ENCODE assay signal across 1 cellular context in genomic region chr2:20584637-20585321, GRCh38.
A peak's percentile ranks its signal among the peaks of the same experiment; 100 is the strongest.
TF ChIP-seq lines count a peak whose summit lies in the region.

No MANE protein-coding gene starts in this region.

TF ChIP-seq in HEK293, 187 proteins besides CTCF, POLR2A, EP300 and RAD21 (continued from another document):
- TF ChIP-seq ZNF596 (tag by site-specific recombination; IDR thresholded peaks at IDR 0.05) (no peak), ZBTB26 (tag by site-specific recombination; optimal IDR thresholded peaks at IDR 0.05) (no peak), ZNF837 (tag by site-specific recombination; IDR thresholded peaks at IDR 0.05) (no peak), GLIS1 (tag by site-specific recombination; IDR thresholded peaks at IDR 0.05) (peak; percentile 92), ZEB2 (tag by site-specific recombination; IDR thresholded peaks at IDR 0.05) (peak; percentile 70), ZNF302 (tag by site-specific recombination; IDR thresholded peaks at IDR 0.05; ENCODE audit: low read depth) (no peak), ZNF514 (tag by site-specific recombination; IDR thresholded peaks at IDR 0.05) (no peak), ZNF416 (tag by site-specific recombination; IDR thresholded peaks at IDR 0.05) (no peak), PRDM1 (tag by site-specific recombination; IDR thresholded peaks at IDR 0.05) (0 out of 2 replicates have a peak, but pooled peaks have one; percentile 5), ZNF324 (tag by site-specific recombination; IDR thresholded peaks at IDR 0.05) (0 out of 2 replicates have a peak, but pooled peaks have one; percentile 35), KLF8 (tag by site-specific recombination; IDR thresholded peaks at IDR 0.05) (no peak), ZFP37 (tag by site-specific recombination; IDR thresholded peaks at IDR 0.05) (0 out of 2 replicates have a peak, but pooled peaks have one; percentile 61), ZNF112 (tag by site-specific recombination; IDR thresholded peaks at IDR 0.05) (no peak), SP7 (tag by site-specific recombination; IDR thresholded peaks at IDR 0.05) (0 out of 2 replicates have a peak, but pooled peaks have one; percentile 1), ZNF629 (tag by site-specific recombination; IDR thresholded peaks at IDR 0.05) (peak; percentile 69), ZNF677 (tag by site-specific recombination; IDR thresholded peaks at IDR 0.05) (no peak), KLF10 (tag by site-specific recombination; IDR thresholded peaks at IDR 0.05) (0 out of 2 replicates have a peak, but pooled peaks have one; percentile 35), ZNF391 (tag by site-specific recombination; IDR thresholded peaks at IDR 0.05; ENCODE audit: borderline replicate concordance, low read depth) (no peak), SP3 (tag by site-specific recombination; IDR thresholded peaks at IDR 0.05) (no peak), ZXDB (tag by site-specific recombination; IDR thresholded peaks at IDR 0.05) (peak; percentile 33; the same call in 1 of the 2 replicates), PRDM10 (tag by site-specific recombination; IDR thresholded peaks at IDR 0.05) (peak; percentile 11; the same call in 1 of the 2 replicates), ZNF785 (tag by site-specific recombination; IDR thresholded peaks at IDR 0.05) (no peak), KLF16 (tag by site-specific recombination; IDR thresholded peaks at IDR 0.05) (no peak), ZBTB21 (tag by site-specific recombination; IDR thresholded peaks at IDR 0.05) (no peak), ZNF366 (tag by site-specific recombination; conservative IDR thresholded peaks at IDR 0.05) (peak; percentile 51; the same call in 1 of the 2 replicates), ZNF585B (tag by site-specific recombination; IDR thresholded peaks at IDR 0.05) (no peak), ZNF433 (tag by site-specific recombination; IDR thresholded peaks at IDR 0.05; ENCODE audit: low read depth) (no peak), RBAK (tag by site-specific recombination; IDR thresholded peaks at IDR 0.05) (no peak), ZNF214 (tag by site-specific recombination; IDR thresholded peaks at IDR 0.05; ENCODE audit: borderline replicate concordance) (no peak), ZNF571 (tag by site-specific recombination; IDR thresholded peaks at IDR 0.05) (no peak)
- TF ChIP-seq, protein P1, sequence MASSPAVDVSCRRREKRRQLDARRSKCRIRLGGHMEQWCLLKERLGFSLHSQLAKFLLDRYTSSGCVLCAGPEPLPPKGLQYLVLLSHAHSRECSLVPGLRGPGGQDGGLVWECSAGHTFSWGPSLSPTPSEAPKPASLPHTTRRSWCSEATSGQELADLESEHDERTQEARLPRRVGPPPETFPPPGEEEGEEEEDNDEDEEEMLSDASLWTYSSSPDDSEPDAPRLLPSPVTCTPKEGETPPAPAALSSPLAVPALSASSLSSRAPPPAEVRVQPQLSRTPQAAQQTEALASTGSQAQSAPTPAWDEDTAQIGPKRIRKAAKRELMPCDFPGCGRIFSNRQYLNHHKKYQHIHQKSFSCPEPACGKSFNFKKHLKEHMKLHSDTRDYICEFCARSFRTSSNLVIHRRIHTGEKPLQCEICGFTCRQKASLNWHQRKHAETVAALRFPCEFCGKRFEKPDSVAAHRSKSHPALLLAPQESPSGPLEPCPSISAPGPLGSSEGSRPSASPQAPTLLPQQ (tag by site-specific recombination; IDR thresholded peaks at IDR 0.05), result peak; percentile 54; the same call in 1 of the 2 replicates
- TF ChIP-seq, protein P2, sequence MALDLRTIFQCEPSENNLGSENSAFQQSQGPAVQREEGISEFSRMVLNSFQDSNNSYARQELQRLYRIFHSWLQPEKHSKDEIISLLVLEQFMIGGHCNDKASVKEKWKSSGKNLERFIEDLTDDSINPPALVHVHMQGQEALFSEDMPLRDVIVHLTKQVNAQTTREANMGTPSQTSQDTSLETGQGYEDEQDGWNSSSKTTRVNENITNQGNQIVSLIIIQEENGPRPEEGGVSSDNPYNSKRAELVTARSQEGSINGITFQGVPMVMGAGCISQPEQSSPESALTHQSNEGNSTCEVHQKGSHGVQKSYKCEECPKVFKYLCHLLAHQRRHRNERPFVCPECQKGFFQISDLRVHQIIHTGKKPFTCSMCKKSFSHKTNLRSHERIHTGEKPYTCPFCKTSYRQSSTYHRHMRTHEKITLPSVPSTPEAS (tag by site-specific recombination; IDR thresholded peaks at IDR 0.05), result no peak
- TF ChIP-seq, protein P3, sequence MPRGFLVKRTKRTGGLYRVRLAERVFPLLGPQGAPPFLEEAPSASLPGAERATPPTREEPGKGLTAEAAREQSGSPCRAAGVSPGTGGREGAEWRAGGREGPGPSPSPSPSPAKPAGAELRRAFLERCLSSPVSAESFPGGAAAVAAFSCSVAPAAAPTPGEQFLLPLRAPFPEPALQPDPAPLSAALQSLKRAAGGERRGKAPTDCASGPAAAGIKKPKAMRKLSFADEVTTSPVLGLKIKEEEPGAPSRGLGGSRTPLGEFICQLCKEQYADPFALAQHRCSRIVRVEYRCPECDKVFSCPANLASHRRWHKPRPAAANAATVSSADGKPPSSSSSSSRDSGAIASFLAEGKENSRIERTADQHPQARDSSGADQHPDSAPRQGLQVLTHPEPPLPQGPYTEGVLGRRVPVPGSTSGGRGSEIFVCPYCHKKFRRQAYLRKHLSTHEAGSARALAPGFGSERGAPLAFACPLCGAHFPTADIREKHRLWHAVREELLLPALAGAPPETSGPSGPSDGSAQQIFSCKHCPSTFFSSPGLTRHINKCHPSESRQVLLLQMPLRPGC (tag by site-specific recombination; IDR thresholded peaks at IDR 0.05), result peak; percentile 64
